9 cellular contexts compared by ENCODE assay signal in the genomic region with DNA sequence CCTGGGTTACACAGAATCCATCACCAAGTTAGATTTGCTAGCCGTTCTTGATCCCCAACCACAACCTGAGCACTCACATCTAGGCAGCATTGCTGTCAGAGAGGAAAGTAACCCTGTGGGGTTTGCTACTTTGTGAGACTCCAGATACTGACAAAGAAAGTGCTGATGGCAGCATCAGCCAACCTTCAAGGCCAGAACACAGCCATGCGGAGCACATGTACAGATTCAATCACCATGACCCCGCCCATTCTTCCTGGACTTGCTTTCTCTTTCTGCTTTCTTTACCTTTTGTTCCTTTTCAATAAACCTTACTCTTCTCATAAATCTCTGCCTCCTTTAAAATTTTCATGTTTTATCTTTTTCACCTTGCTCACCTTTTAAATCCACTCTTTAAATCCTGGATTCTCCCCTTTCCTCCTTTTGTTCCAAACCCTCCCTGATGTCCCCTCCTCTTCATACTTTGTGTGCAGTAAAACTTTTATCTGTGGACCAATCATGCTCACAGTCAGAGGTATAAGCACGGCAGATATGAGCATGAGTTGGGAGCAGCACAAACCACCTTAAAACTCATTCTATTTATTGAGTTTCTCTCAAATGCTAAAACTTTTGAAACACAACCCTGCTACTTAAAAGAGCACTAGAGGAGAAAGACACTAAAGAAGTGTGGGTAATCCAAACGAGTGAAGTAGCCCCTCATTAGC. TPM values are rescaled to one million over a fixed set of nuclear protein-coding genes. Genes with fewer than 3 reads are reported as not detected.
DNase-seq lines count a peak whose midpoint lies in the region; ATAC-seq and TF ChIP-seq lines count a peak whose summit lies in the region.
"Had no signal": no experiment of that assay in that cellular context is flagged by ENCODE, and none has a peak within 500 bp of the region (broad histone marks: within the 10 kb centered on the region; RNA-seq: fewer than 3 reads in every experiment).

No MANE protein-coding gene starts in this region.

- H3K4me3 ChIP-seq in vagina, result no peak overlapping the region

- H3K27ac Mint-ChIP-seq in natural killer cell treated with Interleukin-12 subunit alpha and Interleukin-12 subunit beta and Interleukin-15 and Interleukin-18, amount 100 ng/mL, for 72 hours, result peak overlapping the region; percentile 70 to 78

- H3K27ac ChIP-seq in vagina, result peak overlapping the region; percentile 15

- no peaks in the 10 kb centered on the region for H3K27me3 ChIP-seq in vagina

- peak in 1 of 2 donors; percentile 24 for ATAC-seq in natural killer cell treated with Interleukin-12 subunit alpha and Interleukin-12 subunit beta and Interleukin-15 and Interleukin-18, amount 100 ng/mL, for 72 hours
- ATAC-seq in HG03565 (IDR thresholded peaks at IDR 0.05; ENCODE audit: unreplicated experiment), result no peak
- no peak for ATAC-seq in GM21619 (IDR thresholded peaks at IDR 0.05; ENCODE audit: unreplicated experiment)
- no peak for ATAC-seq in HG02763 (IDR thresholded peaks at IDR 0.05; ENCODE audit: unreplicated experiment)

- no peaks in the 10 kb centered on the region for H3K27me3 Mint-ChIP-seq in natural killer cell treated with Interleukin-12 subunit alpha and Interleukin-12 subunit beta and Interleukin-15 and Interleukin-18, amount 100 ng/mL, for 72 hours

- peaks cover 0 to 12% of the 10 kb centered on the region in 2 donors for H3K36me3 ChIP-seq in vagina

- no peaks in the 10 kb centered on the region for H3K9me3 ChIP-seq in vagina

- peaks cover 11% of the 10 kb centered on the region for H3K36me3 Mint-ChIP-seq in natural killer cell treated with Interleukin-12 subunit alpha and Interleukin-12 subunit beta and Interleukin-15 and Interleukin-18, amount 100 ng/mL, for 72 hours

- no peaks in the 10 kb centered on the region for H3K9me3 Mint-ChIP-seq in natural killer cell treated with Interleukin-12 subunit alpha and Interleukin-12 subunit beta and Interleukin-15 and Interleukin-18, amount 100 ng/mL, for 72 hours

- TF ChIP-seq POLR2A in vagina (IDR thresholded peaks at IDR 0.05), result no peak

- intact Hi-C loops in vagina (cut with DNase I), result no loop called here

- H3K4me1 ChIP-seq in vagina, result peaks cover 53% of the 10 kb centered on the region

- peaks cover 3 to 23% of the 10 kb centered on the region in 2 donors for H3K4me1 Mint-ChIP-seq in natural killer cell treated with Interleukin-12 subunit alpha and Interleukin-12 subunit beta and Interleukin-15 and Interleukin-18, amount 100 ng/mL, for 72 hours (ENCODE audit: low read depth in 2 of 2)

- H3K4me3 Mint-ChIP-seq in natural killer cell treated with Interleukin-12 subunit alpha and Interleukin-12 subunit beta and Interleukin-15 and Interleukin-18, amount 100 ng/mL, for 72 hours, result no peak overlapping the region

- no peak for TF ChIP-seq CTCF in vagina (IDR thresholded peaks at IDR 0.05)

- peak; percentile 74 for DNase-seq in activated effector memory CD4-positive, alpha-beta T cell treated with anti-CD3 and anti-CD28 coated beads, Interleukin-2, amount 50 U/mL, for 16 hours
- no peak for DNase-seq in activated effector memory CD4-positive, alpha-beta T cell treated with Interleukin-2 at 50 U/mL for 16 hours
- peak; percentile 28 for DNase-seq in amniotic epithelial cell (ENCODE audit: low read depth)
- DNase-seq in natural killer cell treated with Interleukin-12 subunit alpha and Interleukin-12 subunit beta and Interleukin-15 and Interleukin-18, amount 100 ng/mL, for 72 hours (ENCODE audit: low spot score), result no peak
- no peak for DNase-seq in vagina (ENCODE audit: extremely low spot score in 2 of 2)
- DNase-seq: retina had no signal

RNA-seq across cellular contexts. Expression of gene CERS5, which starts 21.9 kb away (rescaled TPM):
- total RNA-seq in natural killer cell treated with Interleukin-12 subunit alpha and Interleukin-12 subunit beta and Interleukin-15 and Interleukin-18, amount 100 ng/mL, for 72 hours, result 100 to 1,000 TPM in 1 of 2 donors, 10 to 100 TPM in 1; 72.1 to 115 TPM
- total RNA-seq in vagina, result 45.2 TPM

Comparison
In these comparisons a context has a peak if more than half of its experiments do, and no peak if none do; other contexts are left out.
1. DNase-seq: peak in activated effector memory CD4-positive, alpha-beta T cell treated with anti-CD3 and anti-CD28 coated beads, Interleukin-2, amount 50 U/mL, for 16 hours (single experiment) and amniotic epithelial cell (single experiment); none in activated effector memory CD4-positive, alpha-beta T cell treated with Interleukin-2 at 50 U/mL for 16 hours (single experiment), natural killer cell treated with Interleukin-12 subunit alpha and Interleukin-12 subunit beta and Interleukin-15 and Interleukin-18, amount 100 ng/mL, for 72 hours (single experiment) and vagina (0 of 2).